Comparison of ENCODE assay signal across 10 cellular contexts in the genomic region with DNA sequence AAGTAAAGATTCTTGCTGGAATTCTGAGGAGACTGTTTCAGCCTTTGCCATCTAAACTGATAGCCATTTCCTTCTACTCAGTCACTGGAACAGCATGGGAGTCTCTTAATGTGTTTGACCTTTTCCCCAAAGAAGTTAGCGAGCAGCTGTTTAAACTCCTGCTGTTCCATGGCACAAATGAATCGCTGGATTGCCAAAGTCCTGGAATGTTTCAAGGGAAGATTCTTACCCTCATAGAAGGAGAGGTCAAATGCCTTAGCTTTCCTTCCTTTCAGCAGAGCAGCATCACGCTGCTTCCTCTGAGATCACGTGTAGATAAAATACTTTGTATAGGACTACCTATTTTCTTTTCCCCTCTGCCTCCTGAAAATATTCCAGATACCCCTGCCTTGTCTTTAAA. TPM values are rescaled to one million over a fixed set of nuclear protein-coding genes. Genes with fewer than 3 reads are reported as not detected.
A peak's percentile ranks its signal among the peaks of the same experiment; 100 is the strongest.
DNase-seq lines count a peak whose midpoint lies in the region; ATAC-seq lines count a peak whose summit lies in the region.
"Had no signal": no experiment of that assay in that cellular context is flagged by ENCODE, and none has a peak within 500 bp of the region (broad histone marks: within the 10 kb centered on the region; RNA-seq: fewer than 3 reads in every experiment).

No MANE protein-coding gene starts in this region.

- H3K79me2 ChIP-seq in GM23248 (ENCODE audit: insufficient read depth): no peaks in the 10 kb centered on the region

- H3K4me2 ChIP-seq in GM23248 (ENCODE audit: unreplicated experiment): no peak overlapping the region

- no peaks in the 10 kb centered on the region for H3K9me3 ChIP-seq in GM23248 (ENCODE audit: low read depth)

- H3K4me1 ChIP-seq in GM23248 (ENCODE audit: insufficient read depth): no peaks in the 10 kb centered on the region
- H3K4me1 ChIP-seq: foreskin keratinocyte had no signal

- H3K9me2 ChIP-seq in GM23248 (ENCODE audit: insufficient read depth): no peaks in the 10 kb centered on the region

- H3F3A ChIP-seq in GM23248 (ENCODE audit: insufficient read depth): no peaks in the 10 kb centered on the region

- H3K9ac ChIP-seq in GM23248: no peak overlapping the region

- in situ Hi-C loops in GM23248 (cut with MboI): no loop called here

- no peaks in the 10 kb centered on the region for H4K20me1 ChIP-seq in GM23248 (ENCODE audit: insufficient read depth)

- DNase-seq in GM23248: peak; percentile 23
- peak; percentile 94 for DNase-seq in amniotic epithelial cell (ENCODE audit: low read depth)
- DNase-seq in hepatic stellate cell (ENCODE audit: low spot score): peak; percentile 77
- peak; percentile 20 for DNase-seq in retina
- DNase-seq in epidermal melanocyte (ENCODE audit: insufficient read length, low spot score): no peak
- DNase-seq in putamen (ENCODE audit: low spot score): no peak
- no peak for DNase-seq in germinal center (ENCODE audit: low spot score)
- DNase-seq: activated CD4-positive, alpha-beta T cell treated with anti-CD3 and anti-CD28 coated beads, Interleukin-2, amount 50 U/mL, for 4 hours; foreskin keratinocyte had no signal

- H3K4me3 ChIP-seq in GM23248: no peak overlapping the region

- no peaks in the 10 kb centered on the region for H3K36me3 ChIP-seq in GM23248 (ENCODE audit: low read depth)

- no peak for ATAC-seq in GM18858 (IDR thresholded peaks at IDR 0.05; ENCODE audit: unreplicated experiment)
- ATAC-seq: foreskin keratinocyte had no signal

- no peak overlapping the region for H3K27ac ChIP-seq in GM23248
- H3K27ac ChIP-seq: foreskin keratinocyte had no signal

- WGBS in GM23248 (ENCODE audit: low coverage in 1 of 2, low lambda C conversion rate in 2 of 2, missing lambda C conversion rate in 2 of 2), 2 experiments: 62 to 63% methylated on average over 4 of the region's 4 CpGs

- no peak overlapping the region for H2AFZ ChIP-seq in GM23248

- no peaks in the 10 kb centered on the region for H3K27me3 ChIP-seq in GM23248 (replicated peaks; ENCODE audit: insufficient read depth)
- H3K27me3 ChIP-seq: foreskin keratinocyte had no signal

RNA-seq across cellular contexts. Expression of a gene that starts 10.5 kb away (rescaled TPM):
- 19.5 and 28.0 TPM in 2 replicates for total RNA-seq in GM23248 (2014; rRNA removed; shearing (Covaris generic))
- 31.0 and 32.9 TPM in 2 replicates for polyA plus RNA-seq in GM23248 (2016; fragmentation: Nextera tagmentation; extraction: Ambion mirVana)

Comparison
In these comparisons a context has a peak if more than half of its experiments do, and no peak if none do; other contexts are left out.
1. DNase-seq: peak in GM23248 (single experiment), amniotic epithelial cell (single experiment), hepatic stellate cell (single experiment) and retina (single experiment); none in epidermal melanocyte (single experiment), putamen (single experiment) and germinal center (single experiment).